1 cellular context compared by ENCODE assay signal in the genomic region with DNA sequence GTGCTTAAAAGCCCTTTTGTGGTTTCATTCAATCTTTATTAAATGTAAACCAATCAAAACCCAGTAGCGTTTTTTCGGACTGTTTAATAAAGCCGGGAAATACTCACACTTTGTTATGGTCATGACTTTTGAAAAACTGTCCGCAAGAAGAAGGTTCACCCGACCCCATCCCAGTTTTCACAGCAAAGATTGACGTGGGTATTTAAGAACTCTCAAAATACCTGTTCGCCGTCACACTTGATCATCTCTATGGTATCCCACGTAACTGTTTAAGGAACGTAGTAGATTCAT.
TF ChIP-seq lines count a peak whose summit lies in the region.

No MANE protein-coding gene starts in this region.

TF ChIP-seq in A549, 52 proteins besides CTCF, POLR2A, EP300 and RAD21:
- TF ChIP-seq HOXB5 (CRISPR knock-in tag; IDR thresholded peaks at IDR 0.05) = no peak
- TF ChIP-seq, protein P1, sequence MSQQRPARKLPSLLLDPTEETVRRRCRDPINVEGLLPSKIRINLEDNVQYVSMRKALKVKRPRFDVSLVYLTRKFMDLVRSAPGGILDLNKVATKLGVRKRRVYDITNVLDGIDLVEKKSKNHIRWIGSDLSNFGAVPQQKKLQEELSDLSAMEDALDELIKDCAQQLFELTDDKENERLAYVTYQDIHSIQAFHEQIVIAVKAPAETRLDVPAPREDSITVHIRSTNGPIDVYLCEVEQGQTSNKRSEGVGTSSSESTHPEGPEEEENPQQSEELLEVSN (IDR thresholded peaks at IDR 0.05; ENCODE audit: borderline replicate concordance, low read depth) = no peak
- TF ChIP-seq NPAS2 (CRISPR knock-in tag; IDR thresholded peaks at IDR 0.05; ENCODE audit: borderline replicate concordance) = no peak
- no peak for TF ChIP-seq MYC (IDR thresholded peaks at IDR 0.05; ENCODE audit: borderline replicate concordance, low read length)
- TF ChIP-seq CEBPB (IDR thresholded peaks at IDR 0.05) = no peak
- no peak for TF ChIP-seq JUN (IDR thresholded peaks at IDR 0.05)
- peak; percentile 89; the same call in 1 of the 2 replicates for TF ChIP-seq CBX8 (IDR thresholded peaks at IDR 0.05)
- TF ChIP-seq ZSCAN20 (CRISPR knock-in tag; IDR thresholded peaks at IDR 0.05) = no peak
- no peak for TF ChIP-seq FOSL2 (IDR thresholded peaks at IDR 0.05)
- TF ChIP-seq FOSL2 (CRISPR knock-in tag; IDR thresholded peaks at IDR 0.05) = no peak
